ENCODE assay signal across 1 cellular context in genomic region chr17:72928454-72929136, GRCh38.
TF ChIP-seq lines count a peak whose summit lies in the region.

No MANE protein-coding gene starts in this region.

TF ChIP-seq in HepG2, 621 proteins besides CTCF, POLR2A, EP300 and RAD21 (continued from another document and continues in another):
- TF ChIP-seq ZBTB4 (CRISPR knock-in tag; IDR thresholded peaks at IDR 0.05; ENCODE audit: borderline replicate concordance), result no peak
- no peak for TF ChIP-seq ZBTB42 (CRISPR knock-in tag; IDR thresholded peaks at IDR 0.05)
- peak; percentile 25; the same call in 1 of the 2 replicates for TF ChIP-seq GABPB1 (CRISPR knock-in tag; IDR thresholded peaks at IDR 0.05)
- TF ChIP-seq ZNF850 (CRISPR knock-in tag; conservative IDR thresholded peaks at IDR 0.05), result no peak
- no peak for TF ChIP-seq HMGA1 (CRISPR knock-in tag; conservative IDR thresholded peaks at IDR 0.05)
- TF ChIP-seq ZNF251 (CRISPR knock-in tag; IDR thresholded peaks at IDR 0.05), result no peak
- TF ChIP-seq ZNF367 (CRISPR knock-in tag; IDR thresholded peaks at IDR 0.05; ENCODE audit: borderline replicate concordance), result no peak
- TF ChIP-seq TFDP2 (CRISPR knock-in tag; IDR thresholded peaks at IDR 0.05), result no peak
- no peak for TF ChIP-seq FOXP1 (IDR thresholded peaks at IDR 0.05)
- no peak for TF ChIP-seq FOXP1 (CRISPR knock-in tag; IDR thresholded peaks at IDR 0.05)
- no peak for TF ChIP-seq NR2F2 (IDR thresholded peaks at IDR 0.05; ENCODE audit: borderline replicate concordance, low read depth)
- no peak for TF ChIP-seq ZNF746 (CRISPR knock-in tag; IDR thresholded peaks at IDR 0.05)
- no peak for TF ChIP-seq YY1 (IDR thresholded peaks at IDR 0.05; ENCODE audit: insufficient read depth, insufficient replicate concordance, low read depth, low read length)
- TF ChIP-seq ATF7 (IDR thresholded peaks at IDR 0.05), result no peak
- TF ChIP-seq ATF7 (CRISPR knock-in tag; IDR thresholded peaks at IDR 0.05), result no peak
- no peak for TF ChIP-seq TEAD2 (CRISPR knock-in tag; IDR thresholded peaks at IDR 0.05)
- TF ChIP-seq KLF12 (CRISPR knock-in tag; IDR thresholded peaks at IDR 0.05; ENCODE audit: borderline replicate concordance), result no peak
- TF ChIP-seq KLF11 (CRISPR knock-in tag; IDR thresholded peaks at IDR 0.05), result no peak
- no peak for TF ChIP-seq DNMT3B (CRISPR knock-in tag; conservative IDR thresholded peaks at IDR 0.05)
- TF ChIP-seq ZNF318 (CRISPR knock-in tag; IDR thresholded peaks at IDR 0.05), result no peak
- no peak for TF ChIP-seq ZSCAN12 (CRISPR knock-in tag; IDR thresholded peaks at IDR 0.05)
- TF ChIP-seq ZNF546 (CRISPR knock-in tag; conservative IDR thresholded peaks at IDR 0.05), result no peak
- TF ChIP-seq BHLHE40 (IDR thresholded peaks at IDR 0.05; ENCODE audit: low read length), result no peak
- no peak for TF ChIP-seq CENPX (CRISPR knock-in tag; IDR thresholded peaks at IDR 0.05)
- peak; percentile 75 for TF ChIP-seq SALL1 (CRISPR knock-in tag; IDR thresholded peaks at IDR 0.05)
- TF ChIP-seq NFATC3 (CRISPR knock-in tag; IDR thresholded peaks at IDR 0.05), result no peak
- TF ChIP-seq TMF1 (CRISPR knock-in tag; IDR thresholded peaks at IDR 0.05; ENCODE audit: low read depth), result no peak
- TF ChIP-seq PATZ1 (CRISPR knock-in tag; IDR thresholded peaks at IDR 0.05), result no peak; the same call in 1 of the 2 replicates
- TF ChIP-seq GRHL1 (CRISPR knock-in tag; conservative IDR thresholded peaks at IDR 0.05), result no peak
- no peak for TF ChIP-seq ZNF775 (CRISPR knock-in tag; IDR thresholded peaks at IDR 0.05; ENCODE audit: borderline replicate concordance)
- TF ChIP-seq TOPORS (CRISPR knock-in tag; IDR thresholded peaks at IDR 0.05), result no peak
- TF ChIP-seq FLYWCH1 (CRISPR knock-in tag; IDR thresholded peaks at IDR 0.05), result no peak
- TF ChIP-seq IRF9 (CRISPR knock-in tag; IDR thresholded peaks at IDR 0.05; ENCODE audit: borderline replicate concordance), result no peak
- no peak for TF ChIP-seq BRD4 (CRISPR knock-in tag; IDR thresholded peaks at IDR 0.05)
- 0 out of 2 replicates have a peak, but pooled peaks have one; percentile 21 for TF ChIP-seq KDM2A (CRISPR knock-in tag; IDR thresholded peaks at IDR 0.05; ENCODE audit: borderline replicate concordance, low read depth)
- TF ChIP-seq ZNF552 (CRISPR knock-in tag; IDR thresholded peaks at IDR 0.05; ENCODE audit: borderline replicate concordance), result no peak
- TF ChIP-seq ZNF773 (CRISPR knock-in tag; IDR thresholded peaks at IDR 0.05; ENCODE audit: borderline replicate concordance), result no peak
- no peak for TF ChIP-seq ZHX2 (IDR thresholded peaks at IDR 0.05; ENCODE audit: low read depth)
- TF ChIP-seq ZHX2 (CRISPR knock-in tag; IDR thresholded peaks at IDR 0.05; ENCODE audit: borderline replicate concordance), result no peak
